ENCODE assay signal across 9 cellular contexts in genomic region chr11:57530215-57530595, GRCh38. TPM values are rescaled to one million over a fixed set of nuclear protein-coding genes. Genes with fewer than 3 reads are reported as not detected.
DNase-seq lines count a peak whose midpoint lies in the region; ATAC-seq, FAIRE-seq and TF ChIP-seq lines count a peak whose summit lies in the region.
"Had no signal": no experiment of that assay in that cellular context is flagged by ENCODE, and none has a peak within 500 bp of the region (broad histone marks: within the 10 kb centered on the region; RNA-seq: fewer than 3 reads in every experiment).

No MANE protein-coding gene starts in this region.

- WGBS in esophagus squamous epithelium, 2 donors, result 0% methylated on average over 4 to 6 of the region's 17 CpGs
- 1% methylated on average over 17 of the region's 17 CpGs for WGBS in pancreas, 2 donors

- no peak for FAIRE-seq in pancreas (lab: Jason Lieb, UNC)

- no peak for TF ChIP-seq POLR2A in esophagus squamous epithelium (IDR thresholded peaks at IDR 0.05)

- H3K27ac ChIP-seq in SJSA1, result peak overlapping the region; percentile 45
- H3K27ac ChIP-seq in esophagus squamous epithelium, result peak overlapping the region; percentile 68 to 80 (median 78)
- peak overlapping the region in 3 of 4 donors; percentile 12 to 40 (median 30) for H3K27ac ChIP-seq in pancreas

- H3K4me3 ChIP-seq in SJSA1 (peak overlapping the region; percentile 61), esophagus squamous epithelium (peak overlapping the region; percentile 47 to 85 (median 69)), pancreas (peak overlapping the region; percentile 48 to 61 (median 59))

- intact Hi-C loops in esophagus squamous epithelium (cut with DNase I) (no loop called here), pancreas (cut with DNase I) (no loop called here)

- H3K36me3 ChIP-seq in SJSA1 (peaks cover 39% of the 10 kb centered on the region), esophagus squamous epithelium (peaks cover 0 to 17% (median 0%) of the 10 kb centered on the region in 3 donors), pancreas (no peaks in the 10 kb centered on the region)

- H3K4me1 ChIP-seq in SJSA1 (replicated peaks) (peaks cover 8% of the 10 kb centered on the region), esophagus squamous epithelium (peaks cover 6 to 23% (median 9%) of the 10 kb centered on the region in 3 donors), pancreas (peaks cover 0 to 21% (median 0%) of the 10 kb centered on the region in 3 donors)

- H3K9me3 ChIP-seq in SJSA1 (replicated peaks) (no peaks in the 10 kb centered on the region), esophagus squamous epithelium (no peaks in the 10 kb centered on the region), pancreas (no peaks in the 10 kb centered on the region)

- peak; percentile 4 for ATAC-seq in GM19438 (IDR thresholded peaks at IDR 0.05; ENCODE audit: low read depth, unreplicated experiment)
- peak; percentile 0 to 21 (median 8) for ATAC-seq in pancreas
- no peak for ATAC-seq in HG03432 (IDR thresholded peaks at IDR 0.05; ENCODE audit: unreplicated experiment)

- no peak for TF ChIP-seq CTCF in esophagus squamous epithelium (IDR thresholded peaks at IDR 0.05)
- TF ChIP-seq CTCF in pancreas (IDR thresholded peaks at IDR 0.05), result no peak

- DNase-seq in SJSA1 (ENCODE audit: low read depth in 1 of 2, low spot score in 2 of 2) (no peak), esophagus squamous epithelium (lab: John Stamatoyannopoulos, UW) (no peak), pancreas (peak in 4 of 6 donors; percentile 23 to 62 (median 34)), NCI-H146 (lab: John Stamatoyannopoulos, UW) (no peak), LoVo (ENCODE audit: low spot score) (no peak)
- DNase-seq in stimulated activated CD4-positive, alpha-beta T cell treated with anti-CD3 and anti-CD28 coated beads, Interleukin-4, amount 100 ng/mL, for 24 hours, result no peak

- H3K27me3 ChIP-seq in SJSA1 (replicated peaks), result no peaks in the 10 kb centered on the region
- no peaks in the 10 kb centered on the region for H3K27me3 ChIP-seq in esophagus squamous epithelium
- H3K27me3 ChIP-seq in pancreas, result no peaks in the 10 kb centered on the region

RNA-seq across cellular contexts. Expression of gene TIMM10, which starts 0.3 kb away (rescaled TPM):
- total RNA-seq in SJSA1 (2014; rRNA removed; shearing (Covaris generic)), result 105 and 157 TPM in 2 replicates
- 10 to 100 TPM; 33.0 to 47.3 (median 38.7) TPM for total RNA-seq in esophagus squamous epithelium
- total RNA-seq in pancreas, result 10 to 100 TPM; 12.2 to 32.6 (median 21.7) TPM
- 10 to 100 TPM; 15.7 to 25.8 TPM for polyA plus RNA-seq in pancreas

RNA-seq across cellular contexts. Expression of gene SMTNL1, which starts 7.2 kb away (rescaled TPM):
- not detected in 2 replicates for total RNA-seq in SJSA1 (2014; rRNA removed; shearing (Covaris generic))
- total RNA-seq in esophagus squamous epithelium, result not detected
- total RNA-seq in pancreas, result not detected
- polyA plus RNA-seq in pancreas, result not detected
- total RNA-seq: activated CD8-positive, alpha-beta memory T cell treated with anti-CD3 and anti-CD28 coated beads for 36 hours had no signal

RNA-seq across cellular contexts. Expression of gene SLC43A1, which starts 14.7 kb away (rescaled TPM):
- total RNA-seq in SJSA1 (2014; rRNA removed; shearing (Covaris generic)), result 6.0 and 6.4 TPM in 2 replicates
- 10 to 100 TPM in 1 of 4 donors, 1 to 10 TPM in 3; 1.8 to 11.4 (median 4.1) TPM for total RNA-seq in esophagus squamous epithelium
- 100 to 1,000 TPM in 4 of 6 donors, 10 to 100 TPM in 2; 78.3 to 280 (median 137) TPM for total RNA-seq in pancreas
- polyA plus RNA-seq in pancreas, result 100 to 1,000 TPM; 100 to 110 TPM

RNA-seq across cellular contexts. Expression of gene UBE2L6, which starts 37.3 kb away (rescaled TPM):
- 8.6 and 17.3 TPM in 2 replicates for total RNA-seq in SJSA1 (2014; rRNA removed; shearing (Covaris generic))
- total RNA-seq in esophagus squamous epithelium, result 10 to 100 TPM; 11.0 to 46.4 (median 22.0) TPM
- 10 to 100 TPM in 5 of 6 donors, 1 to 10 TPM in 1; 9.6 to 46.4 (median 11.5) TPM for total RNA-seq in pancreas
- polyA plus RNA-seq in pancreas, result 10 to 100 TPM; 12.9 to 18.9 TPM

Comparison
In these comparisons a context has a peak if more than half of its experiments do, and no peak if none do; other contexts are left out.
1. DNase-seq: peak in pancreas (4 of 6); none in SJSA1 (0 of 2), esophagus squamous epithelium (single experiment), NCI-H146 (single experiment), LoVo (single experiment) and stimulated activated CD4-positive, alpha-beta T cell treated with anti-CD3 and anti-CD28 coated beads, Interleukin-4, amount 100 ng/mL, for 24 hours (single experiment).
2. RNA of gene SLC43A1, which starts 14.7 kb away (total RNA-seq): 78.3 to 280 TPM in pancreas; 1.8 to 11.4 TPM in esophagus squamous epithelium and 6.0 to 6.4 TPM in SJSA1; every median in the first group is over 4 times any median in the second.
3. Peak in every context shown above with its lines, with median percentiles within 50 percentile points of each other: H3K27ac ChIP-seq and H3K4me3 ChIP-seq.